Comparison of ENCODE assay signal across 2 cellular contexts in the genomic region with DNA sequence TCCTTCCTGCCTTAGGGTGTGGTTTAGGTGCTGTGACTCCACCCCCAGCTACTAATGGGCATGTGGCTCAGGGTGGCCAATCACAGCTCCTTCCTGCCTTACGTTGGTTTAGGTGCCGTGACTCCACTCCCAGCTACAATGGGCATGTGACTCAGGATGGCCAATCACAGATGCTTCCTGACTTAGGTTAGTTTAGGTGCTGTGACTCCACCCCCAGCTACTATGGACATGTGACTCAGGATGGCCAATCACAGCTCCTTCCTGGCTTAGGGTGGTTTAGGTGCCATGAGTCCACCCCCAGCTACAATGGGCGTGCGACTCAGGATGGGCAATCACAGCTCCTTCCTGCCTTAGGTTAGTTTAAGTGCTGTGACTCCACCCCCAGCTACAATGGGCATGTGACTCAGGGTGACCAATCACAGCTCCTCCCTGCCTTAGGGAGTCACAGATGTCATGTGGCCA.
A peak's percentile ranks its signal among the peaks of the same experiment; 100 is the strongest.
TF ChIP-seq lines count a peak whose summit lies in the region.

No MANE protein-coding gene starts in this region.

TF ChIP-seq in GM23338, 12 proteins besides CTCF, POLR2A, EP300 and RAD21:
- TF ChIP-seq ZNF331 (CRISPR knock-in tag; IDR thresholded peaks at IDR 0.05; ENCODE audit: low read depth) = no peak
- TF ChIP-seq NANOG (IDR thresholded peaks at IDR 0.05; ENCODE audit: borderline replicate concordance) = no peak
- TF ChIP-seq, protein P1, sequence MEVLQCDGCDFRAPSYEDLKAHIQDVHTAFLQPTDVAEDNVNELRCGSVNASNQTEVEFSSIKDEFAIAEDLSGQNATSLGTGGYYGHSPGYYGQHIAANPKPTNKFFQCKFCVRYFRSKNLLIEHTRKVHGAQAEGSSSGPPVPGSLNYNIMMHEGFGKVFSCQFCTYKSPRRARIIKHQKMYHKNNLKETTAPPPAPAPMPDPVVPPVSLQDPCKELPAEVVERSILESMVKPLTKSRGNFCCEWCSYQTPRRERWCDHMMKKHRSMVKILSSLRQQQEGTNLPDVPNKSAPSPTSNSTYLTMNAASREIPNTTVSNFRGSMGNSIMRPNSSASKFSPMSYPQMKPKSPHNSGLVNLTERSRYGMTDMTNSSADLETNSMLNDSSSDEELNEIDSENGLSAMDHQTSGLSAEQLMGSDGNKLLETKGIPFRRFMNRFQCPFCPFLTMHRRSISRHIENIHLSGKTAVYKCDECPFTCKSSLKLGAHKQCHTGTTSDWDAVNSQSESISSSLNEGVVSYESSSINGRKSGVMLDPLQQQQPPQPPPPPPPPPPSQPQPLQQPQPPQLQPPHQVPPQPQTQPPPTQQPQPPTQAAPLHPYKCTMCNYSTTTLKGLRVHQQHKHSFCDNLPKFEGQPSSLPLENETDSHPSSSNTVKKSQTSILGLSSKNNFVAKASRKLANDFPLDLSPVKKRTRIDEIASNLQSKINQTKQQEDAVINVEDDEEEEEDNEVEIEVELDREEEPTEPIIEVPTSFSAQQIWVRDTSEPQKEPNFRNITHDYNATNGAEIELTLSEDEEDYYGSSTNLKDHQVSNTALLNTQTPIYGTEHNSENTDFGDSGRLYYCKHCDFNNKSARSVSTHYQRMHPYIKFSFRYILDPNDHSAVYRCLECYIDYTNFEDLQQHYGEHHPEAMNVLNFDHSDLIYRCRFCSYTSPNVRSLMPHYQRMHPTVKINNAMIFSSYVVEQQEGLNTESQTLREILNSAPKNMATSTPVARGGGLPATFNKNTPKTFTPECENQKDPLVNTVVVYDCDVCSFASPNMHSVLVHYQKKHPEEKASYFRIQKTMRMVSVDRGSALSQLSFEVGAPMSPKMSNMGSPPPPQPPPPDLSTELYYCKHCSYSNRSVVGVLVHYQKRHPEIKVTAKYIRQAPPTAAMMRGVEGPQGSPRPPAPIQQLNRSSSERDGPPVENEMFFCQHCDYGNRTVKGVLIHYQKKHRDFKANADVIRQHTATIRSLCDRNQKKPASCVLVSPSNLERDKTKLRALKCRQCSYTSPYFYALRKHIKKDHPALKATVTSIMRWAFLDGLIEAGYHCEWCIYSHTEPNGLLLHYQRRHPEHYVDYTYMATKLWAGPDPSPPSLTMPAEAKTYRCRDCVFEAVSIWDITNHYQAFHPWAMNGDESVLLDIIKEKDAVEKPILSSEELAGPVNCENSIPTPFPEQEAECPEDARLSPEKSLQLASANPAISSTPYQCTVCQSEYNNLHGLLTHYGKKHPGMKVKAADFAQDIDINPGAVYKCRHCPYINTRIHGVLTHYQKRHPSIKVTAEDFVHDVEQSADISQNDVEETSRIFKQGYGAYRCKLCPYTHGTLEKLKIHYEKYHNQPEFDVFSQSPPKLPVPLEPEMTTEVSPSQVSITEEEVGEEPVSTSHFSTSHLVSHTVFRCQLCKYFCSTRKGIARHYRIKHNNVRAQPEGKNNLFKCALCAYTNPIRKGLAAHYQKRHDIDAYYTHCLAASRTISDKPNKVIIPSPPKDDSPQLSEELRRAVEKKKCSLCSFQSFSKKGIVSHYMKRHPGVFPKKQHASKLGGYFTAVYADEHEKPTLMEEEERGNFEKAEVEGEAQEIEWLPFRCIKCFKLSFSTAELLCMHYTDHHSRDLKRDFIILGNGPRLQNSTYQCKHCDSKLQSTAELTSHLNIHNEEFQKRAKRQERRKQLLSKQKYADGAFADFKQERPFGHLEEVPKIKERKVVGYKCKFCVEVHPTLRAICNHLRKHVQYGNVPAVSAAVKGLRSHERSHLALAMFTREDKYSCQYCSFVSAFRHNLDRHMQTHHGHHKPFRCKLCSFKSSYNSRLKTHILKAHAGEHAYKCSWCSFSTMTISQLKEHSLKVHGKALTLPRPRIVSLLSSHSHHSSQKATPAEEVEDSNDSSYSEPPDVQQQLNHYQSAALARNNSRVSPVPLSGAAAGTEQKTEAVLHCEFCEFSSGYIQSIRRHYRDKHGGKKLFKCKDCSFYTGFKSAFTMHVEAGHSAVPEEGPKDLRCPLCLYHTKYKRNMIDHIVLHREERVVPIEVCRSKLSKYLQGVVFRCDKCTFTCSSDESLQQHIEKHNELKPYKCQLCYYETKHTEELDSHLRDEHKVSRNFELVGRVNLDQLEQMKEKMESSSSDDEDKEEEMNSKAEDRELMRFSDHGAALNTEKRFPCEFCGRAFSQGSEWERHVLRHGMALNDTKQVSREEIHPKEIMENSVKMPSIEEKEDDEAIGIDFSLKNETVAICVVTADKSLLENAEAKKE (CRISPR knock-in tag; IDR thresholded peaks at IDR 0.05) = no peak
- TF ChIP-seq, protein P2, sequence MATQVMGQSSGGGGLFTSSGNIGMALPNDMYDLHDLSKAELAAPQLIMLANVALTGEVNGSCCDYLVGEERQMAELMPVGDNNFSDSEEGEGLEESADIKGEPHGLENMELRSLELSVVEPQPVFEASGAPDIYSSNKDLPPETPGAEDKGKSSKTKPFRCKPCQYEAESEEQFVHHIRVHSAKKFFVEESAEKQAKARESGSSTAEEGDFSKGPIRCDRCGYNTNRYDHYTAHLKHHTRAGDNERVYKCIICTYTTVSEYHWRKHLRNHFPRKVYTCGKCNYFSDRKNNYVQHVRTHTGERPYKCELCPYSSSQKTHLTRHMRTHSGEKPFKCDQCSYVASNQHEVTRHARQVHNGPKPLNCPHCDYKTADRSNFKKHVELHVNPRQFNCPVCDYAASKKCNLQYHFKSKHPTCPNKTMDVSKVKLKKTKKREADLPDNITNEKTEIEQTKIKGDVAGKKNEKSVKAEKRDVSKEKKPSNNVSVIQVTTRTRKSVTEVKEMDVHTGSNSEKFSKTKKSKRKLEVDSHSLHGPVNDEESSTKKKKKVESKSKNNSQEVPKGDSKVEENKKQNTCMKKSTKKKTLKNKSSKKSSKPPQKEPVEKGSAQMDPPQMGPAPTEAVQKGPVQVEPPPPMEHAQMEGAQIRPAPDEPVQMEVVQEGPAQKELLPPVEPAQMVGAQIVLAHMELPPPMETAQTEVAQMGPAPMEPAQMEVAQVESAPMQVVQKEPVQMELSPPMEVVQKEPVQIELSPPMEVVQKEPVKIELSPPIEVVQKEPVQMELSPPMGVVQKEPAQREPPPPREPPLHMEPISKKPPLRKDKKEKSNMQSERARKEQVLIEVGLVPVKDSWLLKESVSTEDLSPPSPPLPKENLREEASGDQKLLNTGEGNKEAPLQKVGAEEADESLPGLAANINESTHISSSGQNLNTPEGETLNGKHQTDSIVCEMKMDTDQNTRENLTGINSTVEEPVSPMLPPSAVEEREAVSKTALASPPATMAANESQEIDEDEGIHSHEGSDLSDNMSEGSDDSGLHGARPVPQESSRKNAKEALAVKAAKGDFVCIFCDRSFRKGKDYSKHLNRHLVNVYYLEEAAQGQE (IDR thresholded peaks at IDR 0.05; ENCODE audit: unreplicated experiment) = no peak
- TF ChIP-seq ZNF114 (CRISPR knock-in tag; IDR thresholded peaks at IDR 0.05) = no peak
- TF ChIP-seq, protein P3, sequence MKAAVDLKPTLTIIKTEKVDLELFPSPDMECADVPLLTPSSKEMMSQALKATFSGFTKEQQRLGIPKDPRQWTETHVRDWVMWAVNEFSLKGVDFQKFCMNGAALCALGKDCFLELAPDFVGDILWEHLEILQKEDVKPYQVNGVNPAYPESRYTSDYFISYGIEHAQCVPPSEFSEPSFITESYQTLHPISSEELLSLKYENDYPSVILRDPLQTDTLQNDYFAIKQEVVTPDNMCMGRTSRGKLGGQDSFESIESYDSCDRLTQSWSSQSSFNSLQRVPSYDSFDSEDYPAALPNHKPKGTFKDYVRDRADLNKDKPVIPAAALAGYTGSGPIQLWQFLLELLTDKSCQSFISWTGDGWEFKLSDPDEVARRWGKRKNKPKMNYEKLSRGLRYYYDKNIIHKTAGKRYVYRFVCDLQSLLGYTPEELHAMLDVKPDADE (IDR thresholded peaks at IDR 0.05) = no peak
- TF ChIP-seq POLR2AphosphoS5 (IDR thresholded peaks at IDR 0.05; ENCODE audit: low read depth) = no peak
- no peak for TF ChIP-seq EZH2 (IDR thresholded peaks at IDR 0.05; ENCODE audit: low read depth, unreplicated experiment)

TF ChIP-seq in H1, 55 proteins besides CTCF, POLR2A, EP300 and RAD21:
- TF ChIP-seq, protein P4, sequence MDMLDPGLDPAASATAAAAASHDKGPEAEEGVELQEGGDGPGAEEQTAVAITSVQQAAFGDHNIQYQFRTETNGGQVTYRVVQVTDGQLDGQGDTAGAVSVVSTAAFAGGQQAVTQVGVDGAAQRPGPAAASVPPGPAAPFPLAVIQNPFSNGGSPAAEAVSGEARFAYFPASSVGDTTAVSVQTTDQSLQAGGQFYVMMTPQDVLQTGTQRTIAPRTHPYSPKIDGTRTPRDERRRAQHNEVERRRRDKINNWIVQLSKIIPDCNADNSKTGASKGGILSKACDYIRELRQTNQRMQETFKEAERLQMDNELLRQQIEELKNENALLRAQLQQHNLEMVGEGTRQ (IDR thresholded peaks at IDR 0.05; ENCODE audit: low read length) = peak; percentile 67
- TF ChIP-seq SIRT6 (IDR thresholded peaks at IDR 0.05; ENCODE audit: low read length) = no peak
- no peak for TF ChIP-seq TCF12 (IDR thresholded peaks at IDR 0.05; ENCODE audit: low read depth, low read length)
- TF ChIP-seq SP4 (IDR thresholded peaks at IDR 0.05; ENCODE audit: low read length) = no peak
